In the genomic region with DNA sequence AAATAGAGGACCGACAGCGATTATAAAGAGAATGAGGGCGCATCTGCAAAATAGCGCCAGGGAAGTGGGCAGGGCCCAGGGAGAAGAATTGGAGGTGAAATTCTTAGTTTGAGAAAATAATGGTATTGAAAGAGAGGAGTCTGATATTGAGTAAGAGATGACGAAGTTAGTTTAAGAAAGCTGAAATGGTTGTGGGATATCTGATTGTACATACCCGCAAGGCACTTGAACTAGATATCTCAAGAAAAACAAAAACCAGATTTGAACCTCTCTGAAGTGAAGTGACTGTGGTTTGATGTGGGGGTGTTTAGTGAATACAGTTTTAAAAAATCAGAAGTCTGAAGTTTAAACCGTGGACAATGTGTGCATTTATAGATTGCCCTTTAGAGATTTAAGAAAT, we compare ENCODE assay signal across 17 cellular contexts.
"Had no signal": no experiment of that assay in that cellular context is flagged by ENCODE, and none has a peak within 500 bp of the region (broad histone marks: within the 10 kb centered on the region; RNA-seq: fewer than 3 reads in every experiment).

No MANE protein-coding gene starts in this region.

- H3K9me3 ChIP-seq: gastrocnemius medialis, heart right ventricle, ovary, suprapubic skin, tibial artery, upper lobe of right lung, vagina had no signal

- H3K36me3 ChIP-seq: ovary had no signal

- H3K27ac Mint-ChIP-seq: effector memory CD8-positive, alpha-beta T cell; naive thymus-derived CD4-positive, alpha-beta T cell had no signal

- H3K9me3 Mint-ChIP-seq: effector memory CD8-positive, alpha-beta T cell; naive thymus-derived CD4-positive, alpha-beta T cell; nephron progenitor cell had no signal

- H3K27ac ChIP-seq: gastrocnemius medialis, ovary, suprapubic skin, tibial artery, upper lobe of right lung, vagina had no signal

- H3K4me3 ChIP-seq: gastrocnemius medialis, heart right ventricle, ovary, suprapubic skin, tibial artery, upper lobe of right lung, vagina had no signal

- H3K36me3 Mint-ChIP-seq: naive thymus-derived CD4-positive, alpha-beta T cell had no signal

- DNase-seq: effector memory CD8-positive, alpha-beta T cell; gastrocnemius medialis; heart right ventricle; hypothalamus; kidney glomerular epithelial cell; mesendoderm; naive thymus-derived CD4-positive, alpha-beta T cell; nephron progenitor cell; ovary; right cardiac atrium; small intestine; stimulated activated CD4-positive, alpha-beta T cell treated with anti-CD3 and anti-CD28 coated beads, Interleukin-2, amount 100 ng/mL, for 48 hours; stimulated activated naive CD4-positive, alpha-beta T cell treated with Interleukin-2 at 50 U/mL for 16 hours; tibial artery; upper lobe of right lung had no signal

- H3K27me3 ChIP-seq: gastrocnemius medialis, heart right ventricle, ovary, suprapubic skin, tibial artery, upper lobe of right lung, vagina had no signal

- H3K4me3 Mint-ChIP-seq: effector memory CD8-positive, alpha-beta T cell; naive thymus-derived CD4-positive, alpha-beta T cell; nephron progenitor cell had no signal

- ATAC-seq: effector memory CD8-positive, alpha-beta T cell; gastrocnemius medialis; heart right ventricle; naive thymus-derived CD4-positive, alpha-beta T cell; right cardiac atrium; upper lobe of right lung had no signal

- H3K4me1 ChIP-seq: suprapubic skin, upper lobe of right lung, vagina had no signal
